In the genomic region with DNA sequence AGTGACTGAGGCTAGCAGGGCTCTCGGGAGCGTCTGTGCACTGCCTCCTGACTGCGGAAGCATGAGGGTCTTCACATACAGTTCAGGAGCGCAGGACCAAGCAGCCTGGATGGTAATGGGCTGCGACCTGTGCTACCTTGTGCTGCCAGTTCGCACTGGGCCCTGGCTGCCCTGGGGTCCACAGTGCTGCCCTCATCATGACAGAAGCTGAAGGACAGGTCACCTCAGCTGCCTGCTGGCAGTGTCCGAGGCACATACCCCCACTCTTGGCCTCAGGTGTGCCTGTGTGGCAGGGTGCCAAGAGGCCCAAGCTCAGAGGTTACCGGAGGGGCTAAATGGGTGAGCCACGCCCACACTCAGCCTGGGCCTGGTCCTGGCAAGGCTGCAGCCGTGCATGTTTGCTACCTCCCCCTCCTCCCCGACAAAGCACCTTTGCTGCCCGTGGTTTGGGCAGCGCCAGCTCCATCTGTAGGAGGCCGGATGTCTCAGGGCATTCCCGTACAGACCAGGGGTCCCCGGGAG, we compare ENCODE assay signal across 11 cellular contexts. TPM values are rescaled to one million over a fixed set of nuclear protein-coding genes. Genes with fewer than 3 reads are reported as not detected.
DNase-seq lines count a peak whose midpoint lies in the region; ATAC-seq and TF ChIP-seq lines count a peak whose summit lies in the region.
"Had no signal": no experiment of that assay in that cellular context is flagged by ENCODE, and none has a peak within 500 bp of the region (broad histone marks: within the 10 kb centered on the region; RNA-seq: fewer than 3 reads in every experiment).

No MANE protein-coding gene starts in this region.

- peaks cover 38% of the 10 kb centered on the region for H3K4me1 ChIP-seq in CD4-positive, CD25-positive, alpha-beta regulatory T cell (ENCODE audit: control insufficient read depth, insufficient read depth, low read length, poor library complexity, severe bottlenecking)
- peaks cover 29 to 59% (median 36%) of the 10 kb centered on the region in 4 donors for H3K4me1 ChIP-seq in upper lobe of left lung

- POLR2A ChIA-PET in naive thymus-derived CD8-positive, alpha-beta T cell (lab: Charles Lee) = interaction anchor here (0.7 kb wide), 1 partner anchor 1036 kb away, joined by 3 read pairs; no protein-coding TSS in a partner anchor

- H3K36me3 ChIP-seq in CD4-positive, CD25-positive, alpha-beta regulatory T cell (ENCODE audit: control insufficient read depth, insufficient read depth, low read length) = no peaks in the 10 kb centered on the region
- H3K36me3 ChIP-seq in H7 (replicated peaks; ENCODE audit: control insufficient read depth, insufficient read depth, low read length) (peaks cover 9% of the 10 kb centered on the region), upper lobe of left lung (peaks cover 0 to 27% (median 18%) of the 10 kb centered on the region in 4 donors)

- H3K4me3 Mint-ChIP-seq in CD4-positive, CD25-positive, alpha-beta regulatory T cell = peak overlapping the region in 3 of 4 donors; percentile 81 to 89 (median 89)
- peak overlapping the region; percentile 42 for H3K4me3 Mint-ChIP-seq in activated T-helper 1 cell treated with anti-CD3 and anti-CD28 coated beads, Interleukin-12 subunit alpha, Interleukin-12 subunit beta, Interleukin-2, Interleukin-4 antibody, amounts not matched to agents 30 ng/mL and 10 ng/mL and 1 ng/mL, durations not matched to agents 14 hours and 24 hours and 36 hours
- H3K4me3 Mint-ChIP-seq in naive thymus-derived CD8-positive, alpha-beta T cell = peak overlapping the region in 7 of 10 donors; percentile 34 to 87 (median 67)
- H3K4me3 Mint-ChIP-seq: stimulated activated memory B cell treated with anti-CD40 and anti-IgM and Interleukin-4, amounts not matched to agents 10 μg/mL and 1 μg/mL and 100 μg/mL, for 72 hours had no signal

- WGBS in upper lobe of left lung, 2 donors = 68 to 72% methylated on average over 11 to 16 of the region's 16 CpGs

- peak overlapping the region in 2 of 3 donors; percentile 60 to 62 for H3K27ac Mint-ChIP-seq in CD4-positive, CD25-positive, alpha-beta regulatory T cell
- no peak overlapping the region for H3K27ac Mint-ChIP-seq in activated T-helper 1 cell treated with anti-CD3 and anti-CD28 coated beads, Interleukin-12 subunit alpha, Interleukin-12 subunit beta, Interleukin-2, Interleukin-4 antibody, amounts not matched to agents 30 ng/mL and 10 ng/mL and 1 ng/mL, durations not matched to agents 14 hours and 24 hours and 36 hours
- peak overlapping the region in 8 of 10 donors; percentile 8 to 85 (median 54) for H3K27ac Mint-ChIP-seq in naive thymus-derived CD8-positive, alpha-beta T cell
- H3K27ac Mint-ChIP-seq: stimulated activated memory B cell treated with anti-CD40 and anti-IgM and Interleukin-4, amounts not matched to agents 10 μg/mL and 1 μg/mL and 100 μg/mL, for 72 hours had no signal

- H3K4me1 Mint-ChIP-seq in CD4-positive, CD25-positive, alpha-beta regulatory T cell = peaks cover 0 to 42% (median 20%) of the 10 kb centered on the region in 4 donors
- H3K4me1 Mint-ChIP-seq in activated T-helper 1 cell treated with anti-CD3 and anti-CD28 coated beads, Interleukin-12 subunit alpha, Interleukin-12 subunit beta, Interleukin-2, Interleukin-4 antibody, amounts not matched to agents 30 ng/mL and 10 ng/mL and 1 ng/mL, durations not matched to agents 14 hours and 24 hours and 36 hours (ENCODE audit: low read depth) = peaks cover 10% of the 10 kb centered on the region
- peaks cover 19 to 47% (median 42%) of the 10 kb centered on the region in 4 donors for H3K4me1 Mint-ChIP-seq in naive thymus-derived CD8-positive, alpha-beta T cell

- H3K9me3 Mint-ChIP-seq in CD4-positive, CD25-positive, alpha-beta regulatory T cell = no peaks in the 10 kb centered on the region
- no peaks in the 10 kb centered on the region for H3K9me3 Mint-ChIP-seq in activated T-helper 1 cell treated with anti-CD3 and anti-CD28 coated beads, Interleukin-12 subunit alpha, Interleukin-12 subunit beta, Interleukin-2, Interleukin-4 antibody, amounts not matched to agents 30 ng/mL and 10 ng/mL and 1 ng/mL, durations not matched to agents 14 hours and 24 hours and 36 hours
- H3K9me3 Mint-ChIP-seq in naive thymus-derived CD8-positive, alpha-beta T cell = no peaks in the 10 kb centered on the region
- H3K9me3 Mint-ChIP-seq: stimulated activated memory B cell treated with anti-CD40 and anti-IgM and Interleukin-4, amounts not matched to agents 10 μg/mL and 1 μg/mL and 100 μg/mL, for 72 hours had no signal

- H3K27me3 Mint-ChIP-seq in CD4-positive, CD25-positive, alpha-beta regulatory T cell = no peaks in the 10 kb centered on the region
- H3K27me3 Mint-ChIP-seq in activated T-helper 1 cell treated with anti-CD3 and anti-CD28 coated beads, Interleukin-12 subunit alpha, Interleukin-12 subunit beta, Interleukin-2, Interleukin-4 antibody, amounts not matched to agents 30 ng/mL and 10 ng/mL and 1 ng/mL, durations not matched to agents 14 hours and 24 hours and 36 hours (ENCODE audit: insufficient read depth) = peaks cover 7% of the 10 kb centered on the region
- peaks cover 0 to 4% (median 0%) of the 10 kb centered on the region in 5 donors for H3K27me3 Mint-ChIP-seq in naive thymus-derived CD8-positive, alpha-beta T cell
- H3K27me3 Mint-ChIP-seq: stimulated activated memory B cell treated with anti-CD40 and anti-IgM and Interleukin-4, amounts not matched to agents 10 μg/mL and 1 μg/mL and 100 μg/mL, for 72 hours had no signal

- no peak for DNase-seq in CD4-positive, CD25-positive, alpha-beta regulatory T cell
- peak; percentile 65 for DNase-seq in H7
- DNase-seq in activated T-helper 1 cell treated with anti-CD3 and anti-CD28 coated beads, Interleukin-12 subunit alpha, Interleukin-12 subunit beta, Interleukin-2, Interleukin-4 antibody, amounts not matched to agents 30 ng/mL and 10 ng/mL and 1 ng/mL, durations not matched to agents 14 hours and 24 hours and 36 hours (ENCODE audit: low spot score) = no peak
- no peak for DNase-seq in naive thymus-derived CD8-positive, alpha-beta T cell
- DNase-seq in stimulated activated naive CD4-positive, alpha-beta T cell (lab: John Stamatoyannopoulos, UW) = no peak
- no peak for DNase-seq in upper lobe of left lung
- DNase-seq: kidney, SIG-M5 had no signal

- intact Hi-C loops in activated T-helper 1 cell treated with anti-CD3 and anti-CD28 coated beads, Interleukin-12 subunit alpha, Interleukin-12 subunit beta, Interleukin-2, Interleukin-4 antibody, amounts not matched to agents 30 ng/mL and 10 ng/mL and 1 ng/mL, durations not matched to agents 14 hours and 24 hours and 36 hours (cut with micrococcal nuclease) = loop anchor here (1.0 to 10.0 kb wide), 3 partner anchors 32 to 544 kb away; no protein-coding TSS in a partner anchor

- no peak for TF ChIP-seq CTCF in upper lobe of left lung (IDR thresholded peaks at IDR 0.05)

- H3K27ac ChIP-seq in CD4-positive, CD25-positive, alpha-beta regulatory T cell (ENCODE audit: insufficient read depth, low read length, poor library complexity, severe bottlenecking) = no peak overlapping the region
- H3K27ac ChIP-seq in upper lobe of left lung = no peak overlapping the region
- H3K27ac ChIP-seq: colonic mucosa had no signal

- no peak overlapping the region for H3K4me3 ChIP-seq in CD4-positive, CD25-positive, alpha-beta regulatory T cell (ENCODE audit: low read depth, low read length)
- H3K4me3 ChIP-seq in H7 (ENCODE audit: insufficient read depth, low read depth, low read length) (no peak overlapping the region), upper lobe of left lung (no peak overlapping the region)
- H3K4me3 ChIP-seq: colonic mucosa had no signal

- TF ChIP-seq POLR2A in upper lobe of left lung (IDR thresholded peaks at IDR 0.05) = no peak

- no peaks in the 10 kb centered on the region for H3K9me3 ChIP-seq in CD4-positive, CD25-positive, alpha-beta regulatory T cell (ENCODE audit: control insufficient read depth in 2 of 2, low read length in 2 of 2)
- H3K9me3 ChIP-seq in upper lobe of left lung = no peaks in the 10 kb centered on the region
- H3K9me3 ChIP-seq: colonic mucosa had no signal

- H3K27me3 ChIP-seq in CD4-positive, CD25-positive, alpha-beta regulatory T cell (ENCODE audit: control insufficient read depth, insufficient read depth, low read length) = no peaks in the 10 kb centered on the region
- H3K27me3 ChIP-seq in H7 (ENCODE audit: control insufficient read depth, insufficient read depth, low read length) = no peaks in the 10 kb centered on the region
- H3K27me3 ChIP-seq in upper lobe of left lung = peaks cover 0 to 4% (median 0%) of the 10 kb centered on the region in 4 donors
- H3K27me3 ChIP-seq: colonic mucosa had no signal

- H3K36me3 Mint-ChIP-seq in CD4-positive, CD25-positive, alpha-beta regulatory T cell = no peaks in the 10 kb centered on the region
- H3K36me3 Mint-ChIP-seq in activated T-helper 1 cell treated with anti-CD3 and anti-CD28 coated beads, Interleukin-12 subunit alpha, Interleukin-12 subunit beta, Interleukin-2, Interleukin-4 antibody, amounts not matched to agents 30 ng/mL and 10 ng/mL and 1 ng/mL, durations not matched to agents 14 hours and 24 hours and 36 hours (ENCODE audit: low read depth) = peaks cover 17% of the 10 kb centered on the region
- peaks cover 0 to 2% (median 0%) of the 10 kb centered on the region in 3 donors for H3K36me3 Mint-ChIP-seq in naive thymus-derived CD8-positive, alpha-beta T cell

- ATAC-seq in CD4-positive, CD25-positive, alpha-beta regulatory T cell (ENCODE audit: low read depth in 2 of 2) = no peak
- ATAC-seq in naive thymus-derived CD8-positive, alpha-beta T cell = no peak
- no peak for ATAC-seq in HG02885 (IDR thresholded peaks at IDR 0.05; ENCODE audit: poor library complexity, unreplicated experiment)
- ATAC-seq in upper lobe of left lung (ENCODE audit: low FRiP score in 2 of 2) = no peak
- ATAC-seq: stimulated activated memory B cell treated with anti-CD40 and anti-IgM and Interleukin-4, amounts not matched to agents 10 μg/mL and 1 μg/mL and 100 μg/mL, for 72 hours had no signal

- TF ChIP-seq EP300 in upper lobe of left lung (IDR thresholded peaks at IDR 0.05) = no peak

RNA-seq across cellular contexts. Expression of a gene that starts 4.4 kb away (rescaled TPM):
- 9.7 TPM for total RNA-seq in CD4-positive, CD25-positive, alpha-beta regulatory T cell
- polyA plus RNA-seq in CD4-positive, CD25-positive, alpha-beta regulatory T cell = 10 to 100 TPM; 22.3 to 28.9 (median 26.8) TPM
- total RNA-seq in H7 (2014; rRNA removed; shearing (Covaris generic)) = 45.3 and 54.4 TPM in 2 replicates
- total RNA-seq in activated T-helper 1 cell treated with anti-CD3 and anti-CD28 coated beads, Interleukin-12 subunit alpha, Interleukin-12 subunit beta, Interleukin-2, Interleukin-4 antibody, amounts not matched to agents 30 ng/mL and 10 ng/mL and 1 ng/mL, durations not matched to agents 14 hours and 24 hours and 36 hours = 33.9 and 37.5 TPM in 2 replicates
- 10 to 100 TPM; 31.8 to 37.9 TPM for total RNA-seq in naive thymus-derived CD8-positive, alpha-beta T cell
- 10 to 100 TPM; 27.1 to 33.0 (median 31.9) TPM for polyA plus RNA-seq in naive thymus-derived CD8-positive, alpha-beta T cell
- total RNA-seq in upper lobe of left lung = 10 to 100 TPM; 12.6 to 27.2 (median 20.0) TPM

RNA-seq across cellular contexts. Expression of a gene that starts 4.5 kb away (rescaled TPM):
- 26.3 TPM for total RNA-seq in CD4-positive, CD25-positive, alpha-beta regulatory T cell
- 10 to 100 TPM; 47.0 to 60.1 (median 52.0) TPM for polyA plus RNA-seq in CD4-positive, CD25-positive, alpha-beta regulatory T cell
- 122 and 123 TPM in 2 replicates for total RNA-seq in H7 (2014; rRNA removed; shearing (Covaris generic))
- 32.2 and 33.7 TPM in 2 replicates for total RNA-seq in activated T-helper 1 cell treated with anti-CD3 and anti-CD28 coated beads, Interleukin-12 subunit alpha, Interleukin-12 subunit beta, Interleukin-2, Interleukin-4 antibody, amounts not matched to agents 30 ng/mL and 10 ng/mL and 1 ng/mL, durations not matched to agents 14 hours and 24 hours and 36 hours
- total RNA-seq in naive thymus-derived CD8-positive, alpha-beta T cell = 10 to 100 TPM; 25.0 to 25.6 TPM
- 10 to 100 TPM; 40.0 to 46.6 (median 40.8) TPM for polyA plus RNA-seq in naive thymus-derived CD8-positive, alpha-beta T cell
- 10 to 100 TPM; 26.7 to 62.9 (median 35.1) TPM for total RNA-seq in upper lobe of left lung
